Comparison of ENCODE assay signal across 14 cellular contexts in genomic region chr21:46066843-46067331, GRCh38. TPM values are rescaled to one million over a fixed set of nuclear protein-coding genes. Genes with fewer than 3 reads are reported as not detected.
DNase-seq lines count a peak whose midpoint lies in the region; ATAC-seq and TF ChIP-seq lines count a peak whose summit lies in the region.
"Had no signal": no experiment of that assay in that cellular context is flagged by ENCODE, and none has a peak within 500 bp of the region (broad histone marks: within the 10 kb centered on the region; RNA-seq: fewer than 3 reads in every experiment).

No MANE protein-coding gene starts in this region.

- H3K36me3 ChIP-seq in IMR-90 (ENCODE audit: control insufficient read depth, insufficient read depth, low read length) (no peaks in the 10 kb centered on the region), esophagus muscularis mucosa (no peaks in the 10 kb centered on the region), suprapubic skin (no peaks in the 10 kb centered on the region)

- peak overlapping the region; percentile 90 for H2AK9ac ChIP-seq in IMR-90 (replicated peaks; ENCODE audit: low read depth, low read length, poor library complexity)

- ATAC-seq in IMR-90 (ENCODE audit: low read depth), result peak; percentile 69
- ATAC-seq in GM18511 (IDR thresholded peaks at IDR 0.05; ENCODE audit: unreplicated experiment), result no peak
- no peak for ATAC-seq in HG03280 (IDR thresholded peaks at IDR 0.05; ENCODE audit: unreplicated experiment)
- ATAC-seq: Panc1 had no signal

- H3K4me1 ChIP-seq in IMR-90 (ENCODE audit: control insufficient read depth, insufficient read depth, low read length) (peaks cover 31% of the 10 kb centered on the region), esophagus muscularis mucosa (peaks cover 33 to 44% (median 39%) of the 10 kb centered on the region in 4 donors), suprapubic skin (peaks cover 35% of the 10 kb centered on the region)
- H3K4me1 ChIP-seq: parathyroid adenoma had no signal

- peaks cover 6% of the 10 kb centered on the region for H3K9me3 ChIP-seq in IMR-90 (ENCODE audit: control insufficient read depth, insufficient read depth, low read length)
- peaks cover 0 to 8% (median under 1%) of the 10 kb centered on the region in 4 donors for H3K9me3 ChIP-seq in esophagus muscularis mucosa
- peaks cover 3% of the 10 kb centered on the region for H3K9me3 ChIP-seq in suprapubic skin

- H3K56ac ChIP-seq in IMR-90 (ENCODE audit: extremely low read depth, insufficient read depth, low read length), result peak overlapping the region; percentile 94; the same call in 1 of the 2 replicates

- TF ChIP-seq CTCF in IMR-90 (conservative IDR thresholded peaks at IDR 0.05; ENCODE audit: low read depth, low read length) (no peak), esophagus muscularis mucosa (IDR thresholded peaks at IDR 0.05) (no peak), mesothelial cell of epicardium (IDR thresholded peaks at IDR 0.05; ENCODE audit: unreplicated experiment) (no peak), suprapubic skin (IDR thresholded peaks at IDR 0.05) (no peak)

- intact Hi-C loops in IMR-90 (cut with micrococcal nuclease) (no loop called here), esophagus muscularis mucosa (cut with DNase I) (no loop called here)

- H2AFZ ChIP-seq in IMR-90 (replicated peaks; ENCODE audit: low read length, poor library complexity), result peak overlapping the region; percentile 86
- H2AFZ ChIP-seq: parathyroid adenoma had no signal

- H3K18ac ChIP-seq in IMR-90 (ENCODE audit: low read depth, low read length), result peak overlapping the region; percentile 88

- peak overlapping the region; percentile 95 for H3K27ac ChIP-seq in IMR-90 (ENCODE audit: insufficient read depth, low read length)
- peak overlapping the region; percentile 83 to 92 (median 87) for H3K27ac ChIP-seq in esophagus muscularis mucosa (replicated peaks in 1 of 4)
- peak overlapping the region; percentile 84 for H3K27ac ChIP-seq in suprapubic skin
- H3K27ac ChIP-seq: parathyroid adenoma had no signal

- POLR2A ChIA-PET in IMR-90 (lab: Charles Lee; ENCODE audit: unreplicated experiment), result interaction anchor here (0.8 to 1.0 kb wide), 2 partner anchors 12 to 25 kb away, joined by 3 to 4 read pairs; no protein-coding TSS in a partner anchor

- peak overlapping the region; percentile 75 for H2BK5ac ChIP-seq in IMR-90 (ENCODE audit: low read depth, low read length, poor library complexity, severe bottlenecking)

- no peak for TF ChIP-seq RAD21 in IMR-90 (IDR thresholded peaks at IDR 0.05; ENCODE audit: low read length)

- H4K8ac ChIP-seq in IMR-90 (ENCODE audit: low read depth in 2 of 2, low read length in 2 of 2), result peak overlapping the region; percentile 96 to 99

- in situ Hi-C loops in IMR-90 (cut with MboI; ENCODE audit: low sequenced_read_pairs), result no loop called here

- H3K9me1 ChIP-seq in IMR-90 (ENCODE audit: insufficient read depth, low read length), result peaks cover 24% of the 10 kb centered on the region

- H3K79me1 ChIP-seq in IMR-90 (ENCODE audit: low read depth in 1 of 2, low read length in 2 of 2), result peaks cover under 1 to 30% of the 10 kb centered on the region in 2 experiments; a peak in 2 of 4 replicates

- peak overlapping the region; percentile 99 for H2AK5ac ChIP-seq in IMR-90 (ENCODE audit: low read depth, low read length)

- DNase-seq in IMR-90 (peak; percentile 56), esophagus muscularis mucosa (ENCODE audit: extremely low spot score) (peak; percentile 92), mesothelial cell of epicardium (ENCODE audit: low spot score in 2 of 2, unreplicated experiment in 2 of 2) (peak in 1 of 2 experiments; percentile 25), suprapubic skin (ENCODE audit: low spot score in 2 of 2) (peak in 1 of 2 donors; percentile 76), NCI-H526 (lab: John Stamatoyannopoulos, UW) (no peak)
- no peak for DNase-seq in activated T-cell treated with anti-CD3 and anti-CD28 coated beads, Interleukin-2, amount 50 U/mL, for 24 hours
- DNase-seq: activated CD4-positive, CD25-positive, alpha-beta regulatory T cell; activated naive CD8-positive, alpha-beta T cell treated with anti-CD3 and anti-CD28 coated beads, Interleukin-2, amount 10 ng/mL, durations not matched to agents 7 days and 5 days; HCEC 1CT; NCI-H1092 had no signal

- peak overlapping the region; percentile 97 for H3K23ac ChIP-seq in IMR-90 (ENCODE audit: low read depth, low read length)

- no peak overlapping the region for H3K4me3 Mint-ChIP-seq in mesothelial cell of epicardium
- no peak overlapping the region for H3K4me3 Mint-ChIP-seq in activated T-cell treated with anti-CD3 and anti-CD28 coated beads, Interleukin-2, amount 50 U/mL, for 24 hours

- H3K9ac ChIP-seq in IMR-90 (ENCODE audit: low read depth, low read length), result peak overlapping the region; percentile 63
- H3K9ac ChIP-seq: parathyroid adenoma had no signal

- H3K27me3 ChIP-seq in IMR-90 (ENCODE audit: control insufficient read depth, insufficient read depth, low read length), result no peaks in the 10 kb centered on the region
- H3K27me3 ChIP-seq in esophagus muscularis mucosa, result no peaks in the 10 kb centered on the region
- H3K27me3 ChIP-seq in suprapubic skin, result peaks cover 14% of the 10 kb centered on the region

- 0 out of 2 replicates have a peak, but pooled peaks have one; percentile 13 for TF ChIP-seq POLR2A in IMR-90 (IDR thresholded peaks at IDR 0.05; ENCODE audit: low read depth, low read length)
- no peak for TF ChIP-seq POLR2A in esophagus muscularis mucosa (IDR thresholded peaks at IDR 0.05; ENCODE audit: low read depth)
- TF ChIP-seq POLR2A in suprapubic skin (IDR thresholded peaks at IDR 0.05), result no peak

- H3K36me3 Mint-ChIP-seq in mesothelial cell of epicardium, result no peaks in the 10 kb centered on the region
- H3K36me3 Mint-ChIP-seq in activated T-cell treated with anti-CD3 and anti-CD28 coated beads, Interleukin-2, amount 50 U/mL, for 24 hours (ENCODE audit: low read depth), result no peaks in the 10 kb centered on the region
- H3K36me3 Mint-ChIP-seq: activated naive CD8-positive, alpha-beta T cell treated with anti-CD3 and anti-CD28 coated beads, Interleukin-2, amount 10 ng/mL, durations not matched to agents 7 days and 5 days had no signal

- peak overlapping the region; percentile 93 for H2BK120ac ChIP-seq in IMR-90 (ENCODE audit: low read depth, low read length)

- H4K91ac ChIP-seq in IMR-90 (ENCODE audit: insufficient read depth, low read depth, low read length), result peak overlapping the region; percentile 85

- no peak overlapping the region for H3K4me3 ChIP-seq in IMR-90 (ENCODE audit: insufficient read depth, low read depth, low read length)
- H3K4me3 ChIP-seq in esophagus muscularis mucosa, result peak overlapping the region in 3 of 4 donors; percentile 1 to 20 (median 13)
- H3K4me3 ChIP-seq in suprapubic skin, result no peak overlapping the region

- H4K5ac ChIP-seq in IMR-90 (ENCODE audit: low read depth, low read length), result peak overlapping the region; percentile 90

- H2BK15ac ChIP-seq in IMR-90 (ENCODE audit: low read depth, low read length), result peak overlapping the region; percentile 98; the same call in 2 of the 3 replicates

- H4K20me1 ChIP-seq in IMR-90 (ENCODE audit: insufficient read depth, low read length), result no peaks in the 10 kb centered on the region

- H2BK20ac ChIP-seq in IMR-90 (ENCODE audit: low read depth, low read length), result peak overlapping the region; percentile 96

- CTCF ChIA-PET in IMR-90 (lab: Yijun Ruan, JAX), result interaction anchor here (0.6 to 0.9 kb wide), 2 partner anchors 12 to 22 kb away, joined by 3 read pairs; no protein-coding TSS in a partner anchor

- peaks cover 21% of the 10 kb centered on the region for H3K4me1 Mint-ChIP-seq in mesothelial cell of epicardium
- H3K4me1 Mint-ChIP-seq in activated T-cell treated with anti-CD3 and anti-CD28 coated beads, Interleukin-2, amount 50 U/mL, for 24 hours (ENCODE audit: low read depth), result peaks cover 11% of the 10 kb centered on the region

- H3K27me3 Mint-ChIP-seq in mesothelial cell of epicardium (ENCODE audit: low read depth), result peaks cover 11% of the 10 kb centered on the region
- H3K27me3 Mint-ChIP-seq in activated T-cell treated with anti-CD3 and anti-CD28 coated beads, Interleukin-2, amount 50 U/mL, for 24 hours, result peaks cover 44% of the 10 kb centered on the region
- H3K27me3 Mint-ChIP-seq: activated naive CD8-positive, alpha-beta T cell treated with anti-CD3 and anti-CD28 coated beads, Interleukin-2, amount 10 ng/mL, durations not matched to agents 7 days and 5 days had no signal

- peaks cover 8% of the 10 kb centered on the region for H3K9me3 Mint-ChIP-seq in mesothelial cell of epicardium
- H3K9me3 Mint-ChIP-seq in activated T-cell treated with anti-CD3 and anti-CD28 coated beads, Interleukin-2, amount 50 U/mL, for 24 hours, result peaks cover 3% of the 10 kb centered on the region

- TF ChIP-seq EP300 in esophagus muscularis mucosa (IDR thresholded peaks at IDR 0.05) (no peak), suprapubic skin (IDR thresholded peaks at IDR 0.05) (no peak)

- peak overlapping the region; percentile 95 for H3K4ac ChIP-seq in IMR-90 (ENCODE audit: low read depth, low read length)

- 33% methylated on average over 7 of the region's 20 CpGs; no CpG with 5 or more reads in 1 of the 2 experiments for WGBS in IMR-90 (ENCODE audit: extremely low coverage in 2 of 2, insufficient read length in 1 of 2), 2 experiments
- WGBS in esophagus muscularis mucosa, result 56% methylated on average over 11 of the region's 20 CpGs
- 41% methylated on average over 12 of the region's 20 CpGs for WGBS in suprapubic skin

- dilution Hi-C loops in IMR-90 (cut with HindIII; ENCODE audit: low sequenced_read_pairs, unreplicated experiment), result no loop called here

- BruUV-seq in IMR-90 (replicated peaks; lab: Mats Ljungman, UMichigan), result no TSS peak

- H3K4me2 ChIP-seq in IMR-90 (ENCODE audit: low read depth, low read length), result no peak overlapping the region; the same call in 1 of the 2 replicates

- peak overlapping the region; percentile 91 for H3K27ac Mint-ChIP-seq in mesothelial cell of epicardium
- H3K27ac Mint-ChIP-seq in activated T-cell treated with anti-CD3 and anti-CD28 coated beads, Interleukin-2, amount 50 U/mL, for 24 hours, result no peak overlapping the region

- peak overlapping the region; percentile 97 for H3K14ac ChIP-seq in IMR-90 (replicated peaks; ENCODE audit: low read depth, low read length)

RNA-seq across cellular contexts. Expression of gene COL6A2, which starts 31.0 kb away (rescaled TPM):
- total RNA-seq in IMR-90 (2012; rRNA removed), result 208 and 222 TPM in 2 replicates
- 1,065 and 1,165 TPM in 2 replicates for polyA plus RNA-seq in IMR-90 (2012; rRNA removed)
- polyA plus RNA-seq in IMR-90 (2012; cell fraction: cytosol; rRNA removed), result 753 and 1,846 TPM in 2 replicates
- polyA plus RNA-seq in IMR-90 (2012; cell fraction: nucleus; rRNA removed; ENCODE audit: low replicate concordance), result 2,830 and 5,552 TPM in 2 replicates
- total RNA-seq in esophagus muscularis mucosa, result 1,000 to 10,000 TPM in 2 of 4 donors, 100 to 1,000 TPM in 2; 942 to 1,525 (median 1,202) TPM
- 846 to 986 TPM (median 933 TPM) in 3 replicates for total RNA-seq in mesothelial cell of epicardium
- 100 to 1,000 TPM in 3 of 4 donors, 10 to 100 TPM in 1; 88.9 to 150 (median 126) TPM for total RNA-seq in suprapubic skin

Comparison
In these comparisons a context has a peak if more than half of its experiments do, and no peak if none do; other contexts are left out.
1. DNase-seq: peak in IMR-90 (single experiment) and esophagus muscularis mucosa (single experiment); none in NCI-H526 (0 of 2) and activated T-cell treated with anti-CD3 and anti-CD28 coated beads, Interleukin-2, amount 50 U/mL, for 24 hours (single experiment).
2. H3K4me3 ChIP-seq: peak in esophagus muscularis mucosa (3 of 4); none in IMR-90 (single experiment) and suprapubic skin (single experiment).
3. Peak in every context shown above with its lines, with median percentiles within 50 percentile points of each other: H3K27ac ChIP-seq.